ENCODE assay signal across 8 cellular contexts in the genomic region with DNA sequence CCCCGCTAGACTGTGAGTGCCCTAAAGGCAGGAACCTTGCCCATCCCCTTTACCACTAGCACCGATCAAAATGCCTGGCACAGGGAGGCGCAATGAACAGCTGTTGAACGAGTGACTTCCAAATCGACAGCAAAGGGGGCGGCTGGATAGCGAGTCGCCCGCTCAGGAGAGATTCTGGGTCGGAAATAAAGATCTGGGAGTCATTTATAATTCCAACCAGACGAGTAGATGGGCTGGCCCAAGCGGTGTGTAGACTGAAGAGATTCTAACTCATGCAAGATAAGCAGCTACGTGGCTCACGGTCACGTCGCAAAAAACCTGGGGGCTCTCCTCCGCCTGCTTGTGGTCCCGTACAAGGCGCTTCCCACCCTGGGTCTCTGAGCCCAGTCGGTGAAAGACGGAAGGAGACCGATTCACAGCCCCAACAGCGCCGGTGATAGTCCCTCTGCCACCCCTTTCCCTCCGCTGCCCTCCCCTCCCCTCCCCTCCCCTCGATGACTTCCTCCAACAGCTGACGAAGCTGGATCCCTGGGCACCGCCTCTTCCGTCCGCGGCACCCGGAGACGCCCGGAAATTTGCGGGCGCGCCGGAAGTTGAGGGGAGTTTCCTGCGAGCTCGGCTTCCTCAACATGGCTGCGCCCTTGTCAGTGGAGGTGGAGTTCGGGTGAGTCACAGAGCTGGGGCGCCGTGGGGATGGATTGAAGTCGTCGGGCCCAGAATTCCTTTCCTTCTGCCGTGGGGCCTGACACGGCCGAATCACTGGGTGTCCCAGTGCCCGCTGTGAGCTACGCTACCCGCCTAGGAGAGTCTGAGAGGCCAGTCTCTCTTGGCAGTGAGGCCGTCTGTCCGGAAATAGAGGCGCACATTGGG. TPM values are rescaled to one million over a fixed set of nuclear protein-coding genes. Genes with fewer than 3 reads are reported as not detected.
DNase-seq lines count a peak whose midpoint lies in the region; ATAC-seq, FAIRE-seq and TF ChIP-seq lines count a peak whose summit lies in the region.

TSS of gene URM1 (plus strand) at position 623 of the 870 bp plus-strand sequence. CDS start at position 630, 7 bp downstream.

- WGBS in esophagus muscularis mucosa: under 1% methylated on average over 23 of the region's 55 CpGs

- H3K4me1 ChIP-seq in Karpas-422 (ENCODE audit: low read length) (peaks cover 14% of the 10 kb centered on the region), esophagus muscularis mucosa (peaks cover 21 to 40% (median 29%) of the 10 kb centered on the region in 4 donors)

- TF ChIP-seq EP300 in esophagus muscularis mucosa (IDR thresholded peaks at IDR 0.05): no peak

- TF ChIP-seq POLR2A in esophagus muscularis mucosa (IDR thresholded peaks at IDR 0.05; ENCODE audit: low read depth): peak; percentile 90

- peak in 1 of 3 experiments; percentile 21 for TF ChIP-seq CTCF in esophagus muscularis mucosa (IDR thresholded peaks at IDR 0.05)

- no peaks in the 10 kb centered on the region for H3K9me3 Mint-ChIP-seq in activated T-cell treated with anti-CD3 and anti-CD28 coated beads, Interleukin-2, amount 50 U/mL, for 72 hours

- H3K9me3 ChIP-seq in Karpas-422 (ENCODE audit: low read length) (no peaks in the 10 kb centered on the region), esophagus muscularis mucosa (no peaks in the 10 kb centered on the region)

- H3K4me2 ChIP-seq in Karpas-422 (ENCODE audit: low read depth, low read length, poor library complexity, severe bottlenecking): peak within 1 kb of the TSS; percentile 87

- H3K27ac ChIP-seq in Karpas-422 (ENCODE audit: low read length) (peak within 1 kb of the TSS; percentile 29; the same call in 1 of the 2 replicates), esophagus muscularis mucosa (replicated peaks in 1 of 4) (peak within 1 kb of the TSS; percentile 85 to 94 (median 88))

- no peaks in the 10 kb centered on the region for H3K27me3 Mint-ChIP-seq in activated T-cell treated with anti-CD3 and anti-CD28 coated beads, Interleukin-2, amount 50 U/mL, for 72 hours (ENCODE audit: low read depth)

- peaks cover 3% of the 10 kb centered on the region; the same call in 1 of the 2 replicates for H4K20me1 ChIP-seq in Karpas-422 (ENCODE audit: insufficient read depth, low read depth, low read length)

- peaks cover 46% of the 10 kb centered on the region for H3K79me2 ChIP-seq in Karpas-422 (ENCODE audit: low read length)

- H3K4me3 ChIP-seq in Karpas-422 (ENCODE audit: low read length) (peak within 1 kb of the TSS; percentile 75), esophagus muscularis mucosa (peak within 1 kb of the TSS; percentile 60 to 84 (median 68))

- H3K36me3 ChIP-seq in Karpas-422 (ENCODE audit: insufficient read depth, low read length): peaks cover 9% of the 10 kb centered on the region; the same call in 1 of the 2 replicates
- H3K36me3 ChIP-seq in esophagus muscularis mucosa: peaks cover 0 to 35% (median 18%) of the 10 kb centered on the region in 4 donors

- H3K27me3 ChIP-seq in Karpas-422 (ENCODE audit: low read length) (no peaks in the 10 kb centered on the region), esophagus muscularis mucosa (no peaks in the 10 kb centered on the region)

- peak within 1 kb of the TSS; percentile 78 for H3K9ac ChIP-seq in Karpas-422 (ENCODE audit: low read length)

- H3K36me3 Mint-ChIP-seq in activated T-cell treated with anti-CD3 and anti-CD28 coated beads, Interleukin-2, amount 50 U/mL, for 72 hours (ENCODE audit: insufficient read depth in 2 of 2): peaks cover 5 to 9% of the 10 kb centered on the region in 2 donors

- DNase-seq in DMS79 treated with DMSO at 0.1 percent for 48 hours (lab: John Stamatoyannopoulos, UW) (peak; percentile 88), Karpas-422 (peak; percentile 99), RCC 7860 (ENCODE audit: low spot score) (peak; percentile 89), esophagus muscularis mucosa (ENCODE audit: extremely low spot score) (peak; percentile 99), myocyte (ENCODE audit: low read depth) (peak; percentile 97)
- peak; percentile 96 for DNase-seq in activated T-cell treated with anti-CD3 and anti-CD28 coated beads, Interleukin-2, amount 50 U/mL, for 72 hours
- DNase-seq in stimulated activated CD8-positive, alpha-beta memory T cell treated with anti-CD3 and anti-CD28 coated beads, Interleukin-7, amount 100 ng/mL, for 4 hours (ENCODE audit: low read depth in 2 of 2): peak; percentile 92 to 96

- H3K4me3 Mint-ChIP-seq in activated T-cell treated with anti-CD3 and anti-CD28 coated beads, Interleukin-2, amount 50 U/mL, for 72 hours: peak within 1 kb of the TSS; percentile 92 to 94

- peak within 1 kb of the TSS; percentile 67 for H3K27ac Mint-ChIP-seq in activated T-cell treated with anti-CD3 and anti-CD28 coated beads, Interleukin-2, amount 50 U/mL, for 72 hours

- FAIRE-seq in RCC 7860 (lab: Jason Lieb, UNC): peak; percentile 78

- ATAC-seq in GM21825 (IDR thresholded peaks at IDR 0.05; ENCODE audit: unreplicated experiment): peak; percentile 86
- peak; percentile 96 to 97 for ATAC-seq in activated T-cell treated with anti-CD3 and anti-CD28 coated beads, Interleukin-2, amount 50 U/mL, for 72 hours (replicated peaks in 1 of 2)

- intact Hi-C loops in esophagus muscularis mucosa (cut with DNase I): no loop called here

- H2AFZ ChIP-seq in Karpas-422 (ENCODE audit: low read length): peak within 1 kb of the TSS; percentile 66

- H3K9me2 ChIP-seq in Karpas-422 (replicated peaks; ENCODE audit: insufficient read depth, low read length): no peaks in the 10 kb centered on the region

- peaks cover 30% of the 10 kb centered on the region for H3K4me1 Mint-ChIP-seq in activated T-cell treated with anti-CD3 and anti-CD28 coated beads, Interleukin-2, amount 50 U/mL, for 72 hours (ENCODE audit: low read depth)

RNA-seq across cellular contexts. Expression of gene URM1, which starts in this region (rescaled TPM):
- total RNA-seq in Karpas-422 (2014; rRNA removed; shearing (Covaris generic); ENCODE audit: low replicate concordance): 22.7 and 33.4 TPM in 2 replicates
- 10 to 100 TPM; 62.8 to 69.3 TPM for total RNA-seq in activated T-cell treated with anti-CD3 and anti-CD28 coated beads, Interleukin-2, amount 50 U/mL, for 72 hours
- total RNA-seq in esophagus muscularis mucosa: 10 to 100 TPM; 25.3 to 36.8 (median 28.3) TPM
- 43.5 and 51.2 TPM in 2 replicates for total RNA-seq in myocyte
- polyA plus RNA-seq in myocyte (2012): 69.1 TPM

Comparison
In these comparisons a context has a peak if more than half of its experiments do, and no peak if none do; other contexts are left out.
1. Peak in every context shown above with its lines: DNase-seq, ATAC-seq, H3K4me3 ChIP-seq and H3K27ac ChIP-seq.